In the genomic region with DNA sequence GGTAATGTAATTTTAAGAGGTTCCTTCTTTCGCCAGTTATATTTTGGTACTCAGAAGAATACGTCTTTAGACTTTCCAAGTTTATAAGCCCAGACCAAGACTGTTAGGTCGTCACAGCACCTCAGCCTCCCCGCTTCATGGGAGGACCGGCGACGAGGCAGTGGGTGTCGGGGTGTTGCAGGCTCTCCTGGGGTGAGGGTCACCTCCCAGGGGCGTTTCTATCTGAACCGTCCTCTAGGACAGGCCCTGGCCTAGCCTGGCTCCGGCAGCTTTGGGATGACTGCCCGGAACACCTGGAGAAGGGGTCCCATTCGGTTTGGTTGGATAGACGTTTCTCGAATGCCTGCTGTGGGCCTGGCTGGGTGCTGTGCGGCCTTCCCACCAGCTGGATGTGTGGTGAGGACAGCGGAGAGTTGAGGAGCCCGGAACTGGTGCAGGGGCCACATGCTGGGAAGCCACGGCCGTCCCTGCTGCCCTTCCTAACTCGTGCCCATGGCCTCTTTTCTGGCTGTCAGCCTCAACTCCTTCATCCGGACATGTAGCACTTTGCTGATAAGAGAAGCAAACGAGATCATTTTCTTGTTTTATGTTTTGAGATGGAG, we compare ENCODE assay signal across 8 cellular contexts. TPM values are rescaled to one million over a fixed set of nuclear protein-coding genes. Genes with fewer than 3 reads are reported as not detected.
DNase-seq lines count a peak whose midpoint lies in the region; ATAC-seq and TF ChIP-seq lines count a peak whose summit lies in the region.

No MANE protein-coding gene starts in this region.

- 62 to 65% methylated on average over 16 to 23 of the region's 23 CpGs for WGBS in endodermal cell (ENCODE audit: insufficient coverage in 1 of 2, insufficient read length in 1 of 2), 2 experiments

- H3K27ac ChIP-seq in CD4-positive, alpha-beta T cell (ENCODE audit: low read depth, low read length) = no peak overlapping the region
- H3K27ac ChIP-seq in OCI-LY1 (ENCODE audit: low read depth, low read length, poor library complexity, severe bottlenecking) (peak overlapping the region; percentile 8), endodermal cell (ENCODE audit: low read depth, low read length) (no peak overlapping the region)

- H3K4me1 Mint-ChIP-seq in CD4-positive, alpha-beta T cell (ENCODE audit: low read depth) = peaks cover 44% of the 10 kb centered on the region
- peaks cover 12% of the 10 kb centered on the region for H3K4me1 Mint-ChIP-seq in endodermal cell

- H3K9ac ChIP-seq in OCI-LY1 (ENCODE audit: low read length) (peak overlapping the region; percentile 72), endodermal cell (ENCODE audit: extremely low read depth, low read length, poor library complexity, severe bottlenecking) (peak overlapping the region; percentile 75)

- peaks cover 22% of the 10 kb centered on the region for H3K36me3 Mint-ChIP-seq in CD4-positive, alpha-beta T cell (ENCODE audit: low read depth)
- peaks cover 30% of the 10 kb centered on the region for H3K36me3 Mint-ChIP-seq in endodermal cell (ENCODE audit: low read depth)

- POLR2A ChIA-PET in CD4-positive, alpha-beta T cell (lab: Charles Lee) = interaction anchor here (0.6 kb wide), 1 partner anchor 92 kb away, joined by 3 read pairs; no protein-coding TSS in a partner anchor

- H3K36me3 ChIP-seq in OCI-LY1 (ENCODE audit: insufficient read depth, low read length) (peaks cover 12% of the 10 kb centered on the region; the same call in 1 of the 2 replicates), endodermal cell (ENCODE audit: control insufficient read depth, insufficient read depth, low read length) (peaks cover 4% of the 10 kb centered on the region), neuron (ENCODE audit: insufficient read depth, low read length) (peaks cover 11% of the 10 kb centered on the region)

- no peaks in the 10 kb centered on the region for H3F3A ChIP-seq in OCI-LY1 (ENCODE audit: insufficient read depth, low read length)

- DNase-seq in CD4-positive, alpha-beta T cell = no peak
- DNase-seq in endodermal cell (peak; percentile 56), UCSD-AML1 (lab: John Stamatoyannopoulos, UW; ENCODE audit: unreplicated experiment) (no peak)
- no peak for DNase-seq in stimulated activated CD4-positive, alpha-beta T cell treated with anti-CD3 and anti-CD28 coated beads, Interleukin-12 subunit alpha, Interleukin-12 subunit beta, amount 100 ng/mL, for 4 hours
- DNase-seq in effector CD8-positive, alpha-beta T cell (lab: John Stamatoyannopoulos, UW) = no peak
- DNase-seq in stimulated activated CD4-positive, alpha-beta T cell treated with anti-CD3 and anti-CD28 coated beads, Interleukin-2, amount 100 ng/mL, for 48 hours = no peak

- H3K4me3 Mint-ChIP-seq in CD4-positive, alpha-beta T cell = peak overlapping the region; percentile 89
- peak overlapping the region; percentile 75 for H3K4me3 Mint-ChIP-seq in endodermal cell

- H3K9me3 ChIP-seq in CD4-positive, alpha-beta T cell (ENCODE audit: control insufficient read depth, low read length) = no peaks in the 10 kb centered on the region
- H3K9me3 ChIP-seq in OCI-LY1 (ENCODE audit: low read length) (no peaks in the 10 kb centered on the region), endodermal cell (ENCODE audit: control insufficient read depth, low read length) (no peaks in the 10 kb centered on the region), neuron (ENCODE audit: low read length) (no peaks in the 10 kb centered on the region)

- H3K9me2 ChIP-seq in OCI-LY1 (ENCODE audit: low read depth, low read length) = no peaks in the 10 kb centered on the region

- H3K27ac Mint-ChIP-seq in CD4-positive, alpha-beta T cell = peak overlapping the region; percentile 83
- peak overlapping the region; percentile 39 for H3K27ac Mint-ChIP-seq in endodermal cell

- peak overlapping the region; percentile 68 for H3K4me3 ChIP-seq in OCI-LY1 (ENCODE audit: low read depth, low read length, poor library complexity, severe bottlenecking)
- peak overlapping the region; percentile 92 for H3K4me3 ChIP-seq in endodermal cell (ENCODE audit: low read length)
- H3K4me3 ChIP-seq in neuron (ENCODE audit: low read length) = peak overlapping the region; percentile 85

- H3K4me2 ChIP-seq in OCI-LY1 (ENCODE audit: low read length) = peak overlapping the region; percentile 81

- no peaks in the 10 kb centered on the region for H3K9me3 Mint-ChIP-seq in CD4-positive, alpha-beta T cell
- H3K9me3 Mint-ChIP-seq in endodermal cell = no peaks in the 10 kb centered on the region

- no peak for TF ChIP-seq CTCF in CD4-positive, alpha-beta T cell (IDR thresholded peaks at IDR 0.05)
- TF ChIP-seq CTCF in OCI-LY1 (IDR thresholded peaks at IDR 0.05; ENCODE audit: low read length) (no peak), endodermal cell (conservative IDR thresholded peaks at IDR 0.05) (no peak)

- no peak overlapping the region for H2AFZ ChIP-seq in OCI-LY1 (ENCODE audit: low read length)
- no peak overlapping the region for H2AFZ ChIP-seq in neuron (ENCODE audit: low read depth, low read length)

- intact Hi-C loops in CD4-positive, alpha-beta T cell (cut with DNase I, micrococcal nuclease) = loop anchor here (2.0 to 5.0 kb wide), 6 partner anchors 57 to 978 kb away; partner anchors contain the start of genes ADRM1 (in 2 of the 2), CABLES2 (in 1 of the 2), LSM14B (in 1 of the 2) and MTG2 (in 1 of the 2)

- H3K27me3 Mint-ChIP-seq in CD4-positive, alpha-beta T cell = peaks cover 3% of the 10 kb centered on the region
- H3K27me3 Mint-ChIP-seq in endodermal cell (ENCODE audit: insufficient read depth) = no peaks in the 10 kb centered on the region

- ATAC-seq in CD4-positive, alpha-beta T cell (ENCODE audit: poor library complexity) = no peak

- no peaks in the 10 kb centered on the region for H3K27me3 ChIP-seq in CD4-positive, alpha-beta T cell (ENCODE audit: control insufficient read depth, insufficient read depth, low read length)
- H3K27me3 ChIP-seq in OCI-LY1 (ENCODE audit: insufficient read depth, low read length) (no peaks in the 10 kb centered on the region), endodermal cell (ENCODE audit: control insufficient read depth, insufficient read depth, low read length, poor library complexity, severe bottlenecking) (no peaks in the 10 kb centered on the region), neuron (ENCODE audit: insufficient read depth, low read length) (no peaks in the 10 kb centered on the region)

- CTCF ChIA-PET in CD4-positive, alpha-beta T cell (lab: Charles Lee) = no interaction called here

- H4K20me1 ChIP-seq in OCI-LY1 (ENCODE audit: insufficient read depth, low read length) = no peaks in the 10 kb centered on the region

- peaks cover 20% of the 10 kb centered on the region for H3K4me1 ChIP-seq in OCI-LY1 (ENCODE audit: insufficient read depth, low read length, severe bottlenecking)
- no peaks in the 10 kb centered on the region for H3K4me1 ChIP-seq in endodermal cell (ENCODE audit: control insufficient read depth, insufficient read depth, low read length)
- H3K4me1 ChIP-seq in neuron (ENCODE audit: insufficient read depth, low read length) = peaks cover 43% of the 10 kb centered on the region

- 0 out of 2 replicates have a peak, but pooled peaks cover 3% of the 10 kb centered on the region for H3K79me2 ChIP-seq in OCI-LY1 (ENCODE audit: insufficient read depth, low read length)

RNA-seq across cellular contexts. Expression of gene OSBPL2, which starts 1.1 kb away (rescaled TPM):
- 10 to 100 TPM; 52.8 to 54.4 TPM for total RNA-seq in CD4-positive, alpha-beta T cell
- 10 to 100 TPM; 46.7 to 50.3 TPM for total RNA-seq in endodermal cell
- 21.6 TPM for polyA plus RNA-seq in endodermal cell (2013, experiment 1 of 2)
- 22.1 TPM for polyA plus RNA-seq in endodermal cell (2013, experiment 2 of 2)

RNA-seq across cellular contexts. Expression of gene HRH3, which starts 19.3 kb away (rescaled TPM):
- not detected for total RNA-seq in CD4-positive, alpha-beta T cell
- under 1 TPM in 1 of 2 donors, not detected in 1; 0.44 TPM for total RNA-seq in endodermal cell
- polyA plus RNA-seq in endodermal cell (2013, experiment 1 of 2) = 1.5 TPM
- 1.4 TPM for polyA plus RNA-seq in endodermal cell (2013, experiment 2 of 2)

RNA-seq across cellular contexts. Expression of gene MTG2, which starts 56.6 kb away (rescaled TPM):
- 1 to 10 TPM; 9.5 to 9.9 TPM for total RNA-seq in CD4-positive, alpha-beta T cell
- 10 to 100 TPM; 28.2 to 29.6 TPM for total RNA-seq in endodermal cell
- polyA plus RNA-seq in endodermal cell (2013, experiment 1 of 2) = 23.8 TPM
- 21.6 TPM for polyA plus RNA-seq in endodermal cell (2013, experiment 2 of 2)
